In genomic region chr3:190149830-190150619, GRCh38 we compare ENCODE assay signal across 1 cellular context. TPM values are rescaled to one million over a fixed set of nuclear protein-coding genes. Genes with fewer than 3 reads are reported as not detected.
"Had no signal": no experiment of that assay in that cellular context is flagged by ENCODE, and none has a peak within 500 bp of the region (broad histone marks: within the 10 kb centered on the region; RNA-seq: fewer than 3 reads in every experiment).

No MANE protein-coding gene starts in this region.

RNA-seq across cellular contexts. Expression of gene P3H2, which starts 29.3 kb away (rescaled TPM):
- polyA plus RNA-seq: naive thymus-derived CD4-positive, alpha-beta T cell had no signal
